Comparison of ENCODE assay signal across 1 cellular context in genomic region chr5:17265041-17265440, GRCh38.
TF ChIP-seq lines count a peak whose summit lies in the region.

No MANE protein-coding gene starts in this region.

TF ChIP-seq in K562, 482 proteins besides CTCF, POLR2A, EP300 and RAD21:
- TF ChIP-seq CLOCK (CRISPR knock-in tag; IDR thresholded peaks at IDR 0.05; ENCODE audit: borderline replicate concordance) (no peak), MAFK (IDR thresholded peaks at IDR 0.05; ENCODE audit: low read length) (0 out of 2 replicates have a peak, but pooled peaks have one; percentile 12)
